Comparison of ENCODE assay signal across 8 cellular contexts in the genomic region with DNA sequence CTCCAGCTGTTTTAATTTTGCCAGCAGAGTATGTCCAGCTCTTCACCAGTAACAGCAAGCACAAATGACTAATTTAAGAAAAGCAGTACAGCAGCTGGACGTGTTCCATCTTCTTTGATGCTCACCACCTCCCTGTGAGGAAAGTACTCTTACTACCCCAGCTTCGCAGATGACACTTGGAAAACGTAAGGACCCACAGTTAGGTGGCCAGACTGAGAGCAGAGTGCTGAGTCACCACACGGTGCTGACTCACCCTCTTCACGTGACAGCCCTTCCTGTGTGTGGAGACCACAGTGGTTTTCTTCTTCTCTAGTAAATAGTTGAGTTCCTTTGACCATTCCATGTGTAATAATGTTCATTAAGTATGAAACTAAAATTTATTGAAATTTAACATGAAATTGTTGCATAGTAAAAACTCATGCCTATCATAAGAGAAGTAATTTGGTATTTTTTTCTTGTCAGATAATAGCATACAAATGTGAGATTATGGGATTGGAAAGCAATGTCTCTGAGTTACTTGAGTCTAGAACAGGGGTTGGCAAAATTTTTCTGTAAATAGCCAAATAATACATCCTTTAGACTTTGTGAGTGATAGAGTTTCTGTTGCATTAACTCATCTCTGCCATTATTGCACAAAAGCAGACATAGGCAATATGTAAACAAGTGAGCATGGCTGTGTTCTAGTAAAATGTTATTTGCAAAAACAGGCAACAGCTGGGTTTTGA.
A peak's percentile ranks its signal among the peaks of the same experiment; 100 is the strongest.
DNase-seq lines count a peak whose midpoint lies in the region; ATAC-seq, FAIRE-seq and TF ChIP-seq lines count a peak whose summit lies in the region.

No MANE protein-coding gene starts in this region.

- POLR2A ChIA-PET in A549 (lab: Yijun Ruan, JAX), result interaction anchor here (0.6 to 1.8 kb wide), 3 partner anchors 77 to 627 kb away, joined by 3 to 15 read pairs (median 4); partner anchors contain the start of genes MKKS and SLX4IP

- DNase-seq in A549 (ENCODE audit: low read depth in 1 of 2, low spot score in 1 of 2) (peak; percentile 94 to 95), NCI-H446 (lab: John Stamatoyannopoulos, UW) (peak; percentile 43 to 81), dermis microvascular lymphatic vessel endothelial cell (ENCODE audit: low read depth in 2 of 2) (peak; percentile 52 to 95), medulla oblongata (ENCODE audit: extremely low spot score) (peak; percentile 87)
- peak; percentile 90 for DNase-seq in activated CD4-positive, alpha-beta T cell treated with anti-CD3 and anti-CD28 coated beads, Interleukin-2, amount 10 ng/mL, durations not matched to agents 24 days and 14 days
- peak; percentile 42 for DNase-seq in stimulated activated CD8-positive, alpha-beta memory T cell treated with anti-CD3 and anti-CD28 coated beads, Interleukin-15, amount 100 ng/mL, for 1 hour (ENCODE audit: low read depth)

- peak overlapping the region; percentile 88 to 89 for H3K27ac ChIP-seq in A549

- H3K9me3 Mint-ChIP-seq in activated CD4-positive, alpha-beta T cell treated with anti-CD3 and anti-CD28 coated beads, Interleukin-2, amount 10 ng/mL, durations not matched to agents 24 days and 14 days, result no peaks in the 10 kb centered on the region

- peaks cover 2% of the 10 kb centered on the region for H3K36me3 Mint-ChIP-seq in activated CD4-positive, alpha-beta T cell treated with anti-CD3 and anti-CD28 coated beads, Interleukin-2, amount 10 ng/mL, durations not matched to agents 24 days and 14 days (ENCODE audit: low read depth)

- H3K4me1 Mint-ChIP-seq in activated CD4-positive, alpha-beta T cell treated with anti-CD3 and anti-CD28 coated beads, Interleukin-2, amount 10 ng/mL, durations not matched to agents 24 days and 14 days, result peaks cover 38% of the 10 kb centered on the region

- TF ChIP-seq EP300 in A549 (IDR thresholded peaks at IDR 0.05), result peak; percentile 33 to 54; a peak in 2 of 5 replicates

- no peaks in the 10 kb centered on the region for H3K9me3 ChIP-seq in A549

- peaks cover 66% of the 10 kb centered on the region for H3K4me1 ChIP-seq in A549

- H3K4me3 ChIP-seq in A549, result no peak overlapping the region

- CTCF ChIA-PET in A549 (lab: Yijun Ruan, JAX), result interaction anchor here (0.6 to 1.2 kb wide), 5 partner anchors 10 to 627 kb away, joined by 3 to 4 read pairs (median 3); no protein-coding TSS in a partner anchor

- 0 out of 5 replicates have a peak, but pooled peaks of 1 of the 2 experiments have one; percentile 32 for TF ChIP-seq RAD21 in A549 (conservative IDR thresholded peaks at IDR 0.05 in 1 of 2, IDR thresholded peaks at IDR 0.05 in 1 of 2)

- FAIRE-seq in A549 (lab: Jason Lieb, UNC), result peak; percentile 100

- ATAC-seq in A549 (peak; percentile 95 to 97), GM18517 (IDR thresholded peaks at IDR 0.05; ENCODE audit: unreplicated experiment) (peak; percentile 97), HG02981 (IDR thresholded peaks at IDR 0.05; ENCODE audit: unreplicated experiment) (peak; percentile 99)

- peak overlapping the region; percentile 82 for H3K27ac Mint-ChIP-seq in activated CD4-positive, alpha-beta T cell treated with anti-CD3 and anti-CD28 coated beads, Interleukin-2, amount 10 ng/mL, durations not matched to agents 24 days and 14 days

- TF ChIP-seq POLR2A in A549 (IDR thresholded peaks at IDR 0.05; ENCODE audit: low read length), result no peak

- peaks cover 3% of the 10 kb centered on the region for H3K27me3 Mint-ChIP-seq in activated CD4-positive, alpha-beta T cell treated with anti-CD3 and anti-CD28 coated beads, Interleukin-2, amount 10 ng/mL, durations not matched to agents 24 days and 14 days

- peak overlapping the region; percentile 62 for H3K4me2 ChIP-seq in A549

- TF ChIP-seq CTCF in A549 (IDR thresholded peaks at IDR 0.05), result no peak

- intact Hi-C loops in activated CD4-positive, alpha-beta T cell treated with anti-CD3 and anti-CD28 coated beads, Interleukin-2, amount 10 ng/mL, durations not matched to agents 24 days and 14 days (cut with micrococcal nuclease), result loop anchor here (1.0 to 5.0 kb wide), 4 partner anchors 8 to 159 kb away; partner anchors contain the start of gene MKKS

- WGBS in A549 (ENCODE audit: missing lambda C conversion rate), result under 1% methylated on average over 5 of the region's 5 CpGs

- H3K4me3 Mint-ChIP-seq in activated CD4-positive, alpha-beta T cell treated with anti-CD3 and anti-CD28 coated beads, Interleukin-2, amount 10 ng/mL, durations not matched to agents 24 days and 14 days, result peak overlapping the region; percentile 50

TF ChIP-seq in A549, 52 proteins besides CTCF, POLR2A, EP300 and RAD21 (continues in another document):
- peak; percentile 52; the same call in 1 of the 2 replicates for TF ChIP-seq GATA3 (IDR thresholded peaks at IDR 0.05; ENCODE audit: borderline replicate concordance)
- TF ChIP-seq BHLHE40 (IDR thresholded peaks at IDR 0.05; ENCODE audit: low read depth, low read length), result peak; percentile 92
- no peak for TF ChIP-seq FOSB (CRISPR knock-in tag; IDR thresholded peaks at IDR 0.05)
- TF ChIP-seq, protein P1, sequence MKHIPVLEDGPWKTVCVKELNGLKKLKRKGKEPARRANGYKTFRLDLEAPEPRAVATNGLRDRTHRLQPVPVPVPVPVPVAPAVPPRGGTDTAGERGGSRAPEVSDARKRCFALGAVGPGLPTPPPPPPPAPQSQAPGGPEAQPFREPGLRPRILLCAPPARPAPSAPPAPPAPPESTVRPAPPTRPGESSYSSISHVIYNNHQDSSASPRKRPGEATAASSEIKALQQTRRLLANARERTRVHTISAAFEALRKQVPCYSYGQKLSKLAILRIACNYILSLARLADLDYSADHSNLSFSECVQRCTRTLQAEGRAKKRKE (CRISPR knock-in tag; IDR thresholded peaks at IDR 0.05; ENCODE audit: low read depth), result no peak; the same call in 1 of the 2 replicates
- TF ChIP-seq, protein P2, sequence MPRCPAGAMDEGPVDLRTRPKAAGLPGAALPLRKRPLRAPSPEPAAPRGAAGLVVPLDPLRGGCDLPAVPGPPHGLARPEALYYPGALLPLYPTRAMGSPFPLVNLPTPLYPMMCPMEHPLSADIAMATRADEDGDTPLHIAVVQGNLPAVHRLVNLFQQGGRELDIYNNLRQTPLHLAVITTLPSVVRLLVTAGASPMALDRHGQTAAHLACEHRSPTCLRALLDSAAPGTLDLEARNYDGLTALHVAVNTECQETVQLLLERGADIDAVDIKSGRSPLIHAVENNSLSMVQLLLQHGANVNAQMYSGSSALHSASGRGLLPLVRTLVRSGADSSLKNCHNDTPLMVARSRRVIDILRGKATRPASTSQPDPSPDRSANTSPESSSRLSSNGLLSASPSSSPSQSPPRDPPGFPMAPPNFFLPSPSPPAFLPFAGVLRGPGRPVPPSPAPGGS (IDR thresholded peaks at IDR 0.05), result no peak
- TF ChIP-seq MAFK (IDR thresholded peaks at IDR 0.05; ENCODE audit: partially characterized antibody), result peak; percentile 100
- TF ChIP-seq CEBPB (IDR thresholded peaks at IDR 0.05), result peak in 1 of 2 experiments; percentile 57; a peak in 1 of 4 replicates
- no peak for TF ChIP-seq NR3C1 (IDR thresholded peaks at IDR 0.05)
- TF ChIP-seq KDM1A (IDR thresholded peaks at IDR 0.05; ENCODE audit: low read depth), result no peak
- TF ChIP-seq TFCP2L1 (CRISPR knock-in tag; IDR thresholded peaks at IDR 0.05), result no peak
- TF ChIP-seq JUNB (IDR thresholded peaks at IDR 0.05), result peak; percentile 96
- no peak for TF ChIP-seq RFX5 (IDR thresholded peaks at IDR 0.05)
- TF ChIP-seq KDM5A (IDR thresholded peaks at IDR 0.05), result no peak
- no peak for TF ChIP-seq RARB (CRISPR knock-in tag; IDR thresholded peaks at IDR 0.05)
- TF ChIP-seq, protein P3, sequence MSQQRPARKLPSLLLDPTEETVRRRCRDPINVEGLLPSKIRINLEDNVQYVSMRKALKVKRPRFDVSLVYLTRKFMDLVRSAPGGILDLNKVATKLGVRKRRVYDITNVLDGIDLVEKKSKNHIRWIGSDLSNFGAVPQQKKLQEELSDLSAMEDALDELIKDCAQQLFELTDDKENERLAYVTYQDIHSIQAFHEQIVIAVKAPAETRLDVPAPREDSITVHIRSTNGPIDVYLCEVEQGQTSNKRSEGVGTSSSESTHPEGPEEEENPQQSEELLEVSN (IDR thresholded peaks at IDR 0.05; ENCODE audit: borderline replicate concordance, low read depth), result 0 out of 2 replicates have a peak, but pooled peaks have one; percentile 43
- no peak for TF ChIP-seq ZNF302 (CRISPR knock-in tag; IDR thresholded peaks at IDR 0.05)
- 0 out of 2 replicates have a peak, but pooled peaks have one; percentile 12 for TF ChIP-seq EHF (CRISPR knock-in tag; IDR thresholded peaks at IDR 0.05)
- TF ChIP-seq, protein P4, sequence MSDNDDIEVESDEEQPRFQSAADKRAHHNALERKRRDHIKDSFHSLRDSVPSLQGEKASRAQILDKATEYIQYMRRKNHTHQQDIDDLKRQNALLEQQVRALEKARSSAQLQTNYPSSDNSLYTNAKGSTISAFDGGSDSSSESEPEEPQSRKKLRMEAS (IDR thresholded peaks at IDR 0.05), result peak; percentile 90
- TF ChIP-seq HOXB13 (CRISPR knock-in tag; IDR thresholded peaks at IDR 0.05; ENCODE audit: low read depth), result peak; percentile 68; the same call in 1 of the 2 replicates
- TF ChIP-seq TP53 (CRISPR knock-in tag; IDR thresholded peaks at IDR 0.05), result no peak
- no peak for TF ChIP-seq CHD2 (IDR thresholded peaks at IDR 0.05; ENCODE audit: low read length, partially characterized antibody)
- no peak for TF ChIP-seq RNF2 (IDR thresholded peaks at IDR 0.05; ENCODE audit: borderline replicate concordance, low read depth)
- no peak for TF ChIP-seq ZSCAN20 (CRISPR knock-in tag; IDR thresholded peaks at IDR 0.05)
- TF ChIP-seq HDAC2 (IDR thresholded peaks at IDR 0.05), result no peak
- no peak for TF ChIP-seq ESRRA (IDR thresholded peaks at IDR 0.05; ENCODE audit: borderline replicate concordance, low read length)
- no peak for TF ChIP-seq CHD4 (IDR thresholded peaks at IDR 0.05; ENCODE audit: borderline replicate concordance)
- peak; percentile 98 for TF ChIP-seq NFE2L2 (conservative IDR thresholded peaks at IDR 0.05; ENCODE audit: low read length)
- no peak for TF ChIP-seq PHF8 (IDR thresholded peaks at IDR 0.05; ENCODE audit: borderline replicate concordance, low read depth)
- TF ChIP-seq ZFP36 (IDR thresholded peaks at IDR 0.05; ENCODE audit: borderline replicate concordance, partially characterized antibody), result no peak
- no peak for TF ChIP-seq CBX2 (IDR thresholded peaks at IDR 0.05; ENCODE audit: borderline replicate concordance, low read depth)
- TF ChIP-seq FOXS1 (CRISPR knock-in tag; IDR thresholded peaks at IDR 0.05), result no peak

Comparison
In these comparisons a context has a peak if more than half of its experiments do, and no peak if none do; other contexts are left out.
1. DNase-seq: peak in every context shown above with its lines; median percentile 94 in A549; 90 in activated CD4-positive, alpha-beta T cell treated with anti-CD3 and anti-CD28 coated beads, Interleukin-2, amount 10 ng/mL, durations not matched to agents 24 days and 14 days; 87 in medulla oblongata; 74 in dermis microvascular lymphatic vessel endothelial cell; 62 in NCI-H446; 42 in stimulated activated CD8-positive, alpha-beta memory T cell treated with anti-CD3 and anti-CD28 coated beads, Interleukin-15, amount 100 ng/mL, for 1 hour.